In the genomic region with DNA sequence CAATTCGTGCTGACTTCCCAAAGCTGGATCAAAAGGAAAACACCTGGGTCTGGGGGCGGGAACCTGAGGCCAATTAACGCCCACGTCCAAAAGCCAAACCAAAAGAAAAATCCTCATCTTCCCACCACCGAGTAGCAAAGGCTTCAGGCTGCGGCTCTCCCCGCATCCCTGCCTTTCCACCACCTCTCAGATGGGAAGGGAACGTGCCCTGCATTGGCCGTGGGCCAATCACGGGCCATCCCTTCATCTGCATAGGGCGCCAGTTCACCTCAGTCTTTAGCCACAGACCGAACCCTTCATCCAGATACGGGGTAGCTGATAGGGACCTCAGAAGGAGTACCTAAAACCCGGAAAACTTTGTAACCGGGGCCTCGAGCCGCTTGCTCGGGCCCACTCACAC, we compare ENCODE assay signal across 8 cellular contexts. TPM values are rescaled to one million over a fixed set of nuclear protein-coding genes. Genes with fewer than 3 reads are reported as not detected.
DNase-seq lines count a peak whose midpoint lies in the region; ATAC-seq and TF ChIP-seq lines count a peak whose summit lies in the region.

No MANE protein-coding gene starts in this region.

- TF ChIP-seq EP300 in tibial nerve (IDR thresholded peaks at IDR 0.05) = no peak

- H3K4me1 ChIP-seq in left lung (peaks cover 17 to 30% of the 10 kb centered on the region in 2 donors), tibial nerve (peaks cover 0 to 26% (median 13%) of the 10 kb centered on the region in 4 donors)

- DNase-seq in D341Med (ENCODE audit: low spot score) (peak; percentile 41), LNCaP clone FGC (ENCODE audit: low read depth) (no peak), T47D (ENCODE audit: low read depth in 1 of 2, low spot score in 1 of 2) (peak; percentile 7 to 12), left lung (no peak), tibial nerve (ENCODE audit: low spot score in 2 of 2) (no peak), mesenteric fat pad (ENCODE audit: low spot score) (no peak), GM19238 (ENCODE audit: insufficient read length, low spot score) (no peak), NCI-H1105 (lab: John Stamatoyannopoulos, UW) (no peak)

- TF ChIP-seq CTCF in LNCaP clone FGC (IDR thresholded peaks at IDR 0.05; ENCODE audit: control insufficient read depth, extremely low read depth, insufficient read depth) = no peak
- TF ChIP-seq CTCF in left lung (IDR thresholded peaks at IDR 0.05) = no peak
- no peak for TF ChIP-seq CTCF in tibial nerve (IDR thresholded peaks at IDR 0.05)

- intact Hi-C loops in left lung (cut with DNase I) = no loop called here

- no peak for TF ChIP-seq POLR2A in tibial nerve (IDR thresholded peaks at IDR 0.05)

- no peak overlapping the region for H3K27ac ChIP-seq in left lung
- H3K27ac ChIP-seq in tibial nerve = peak overlapping the region in 2 of 4 donors; percentile 63 to 83

- ATAC-seq in left lung = peak; percentile 22

- no peaks in the 10 kb centered on the region for H3K9me3 ChIP-seq in left lung
- H3K9me3 ChIP-seq in tibial nerve = no peaks in the 10 kb centered on the region

- peaks cover 0 to 33% of the 10 kb centered on the region in 2 donors for H3K27me3 ChIP-seq in left lung
- H3K27me3 ChIP-seq in tibial nerve = peaks cover 0 to 21% of the 10 kb centered on the region in 2 donors

- H3K36me3 ChIP-seq in left lung (peaks cover 0 to 11% of the 10 kb centered on the region in 2 donors), tibial nerve (peaks cover 0 to 9% (median 0%) of the 10 kb centered on the region in 3 donors)

- WGBS in tibial nerve, 2 donors = 2 to 8% methylated on average over 17 to 18 of the region's 18 CpGs

- H3K4me3 ChIP-seq in LNCaP clone FGC (ENCODE audit: low read depth, low read length) (peak overlapping the region; percentile 68), left lung (peak overlapping the region; percentile 82 to 86), tibial nerve (peak overlapping the region; percentile 66 to 90 (median 82))

- in situ Hi-C loops in T47D (cut with HindIII; ENCODE audit: low pct_unique_long_range_greater_than_20kb, low sequenced_read_pairs) = no loop called here

RNA-seq across cellular contexts. Expression of a gene that starts 0.6 kb away (rescaled TPM):
- total RNA-seq in left lung (10 to 100 TPM; 17.0 to 19.7 TPM), tibial nerve (10 to 100 TPM; 22.9 to 34.3 (median 32.8) TPM), mesenteric fat pad (18.6 TPM)

RNA-seq across cellular contexts. Expression of a gene that starts 58.6 kb away (rescaled TPM):
- total RNA-seq in left lung (10 to 100 TPM; 12.8 to 21.2 TPM), tibial nerve (10 to 100 TPM; 10.8 to 27.5 (median 21.5) TPM), mesenteric fat pad (26.8 TPM)

Comparison
In these comparisons a context has a peak if more than half of its experiments do, and no peak if none do; other contexts are left out.
1. DNase-seq: peak in D341Med (single experiment) and T47D (2 of 2); none in LNCaP clone FGC (single experiment), left lung (0 of 2), tibial nerve (0 of 2), mesenteric fat pad (single experiment), GM19238 (single experiment) and NCI-H1105 (single experiment).
2. Peak in every context shown above with its lines, with median percentiles within 50 percentile points of each other: H3K4me3 ChIP-seq.